16 cellular contexts compared by ENCODE assay signal in the genomic region with DNA sequence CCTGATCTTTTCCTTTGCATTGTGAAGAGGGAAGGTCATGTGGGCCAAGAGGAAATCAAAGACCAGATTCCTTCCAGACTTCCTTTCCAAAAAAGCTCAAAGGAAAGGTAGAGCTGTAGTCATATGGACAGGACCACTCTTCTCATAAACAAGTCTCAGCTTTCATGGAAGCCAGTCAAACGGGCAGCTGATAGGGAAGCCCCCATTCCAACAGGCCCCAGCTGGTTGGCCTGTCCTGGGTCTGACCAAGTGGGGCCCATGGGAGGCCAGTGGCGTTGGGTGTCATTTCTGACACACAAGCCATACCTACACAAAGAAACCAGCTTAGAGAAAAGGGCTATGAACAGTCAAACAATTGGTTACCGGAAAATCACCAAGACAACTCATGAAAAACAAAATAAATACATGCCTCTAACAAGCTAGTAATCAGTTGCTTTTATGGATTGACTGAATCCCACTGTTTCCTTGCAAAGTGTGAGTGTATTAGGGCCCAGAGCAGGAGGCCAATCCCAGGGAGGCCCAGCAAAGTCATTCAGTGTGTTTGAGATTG.
"Had no signal": no experiment of that assay in that cellular context is flagged by ENCODE, and none has a peak within 500 bp of the region (broad histone marks: within the 10 kb centered on the region; RNA-seq: fewer than 3 reads in every experiment).

No MANE protein-coding gene starts in this region.

- H3K4me1 Mint-ChIP-seq: activated naive CD4-positive, alpha-beta T cell treated with anti-CD3 and anti-CD28 coated beads, Interleukin-2, amount 10 ng/mL, durations not matched to agents 7 days and 5 days; memory B cell; stimulated activated effector memory CD8-positive, alpha-beta T cell treated with anti-CD3 and anti-CD28 coated beads, Interleukin-12 subunit alpha, Interleukin-12 subunit beta, amount 100 ng/mL, for 72 hours had no signal

- DNase-seq: activated CD4-positive, alpha-beta T cell treated with anti-CD3 and anti-CD28 coated beads, Interleukin-2, amount 50 U/mL, for 4 hours; activated CD4-positive, CD25-positive, alpha-beta regulatory T cell treated with anti-CD3 and anti-CD28 coated beads, Interleukin-2, amount 50 U/mL, for 72 hours; activated naive CD4-positive, alpha-beta T cell treated with anti-CD3 and anti-CD28 coated beads, Interleukin-2, amount 10 ng/mL, durations not matched to agents 7 days and 5 days; caudate nucleus; colonic mucosa; effector memory CD4-positive, alpha-beta T cell; foreskin melanocyte; SK-N-SH; T-helper 1 cell; T1000; thyroid gland had no signal

- H3K9ac ChIP-seq: SK-N-SH had no signal

- H3K9me3 ChIP-seq: colonic mucosa, SK-N-SH, thyroid gland had no signal

- H3K27ac Mint-ChIP-seq: activated naive CD4-positive, alpha-beta T cell treated with anti-CD3 and anti-CD28 coated beads, Interleukin-2, amount 10 ng/mL, durations not matched to agents 7 days and 5 days; activated T-helper 2 cell treated with anti-CD3 and anti-CD28 coated beads, Interferon-gamma antibody, Interleukin-2, Interleukin-4, amounts not matched to agents 10 μg/mL and 5 μg/mL and 100 μg/mL, durations not matched to agents 14 hours and 24 hours and 36 hours; memory B cell; stimulated activated effector memory CD8-positive, alpha-beta T cell treated with anti-CD3 and anti-CD28 coated beads, Interleukin-12 subunit alpha, Interleukin-12 subunit beta, amount 100 ng/mL, for 72 hours had no signal

- H3K36me3 ChIP-seq: colonic mucosa, thyroid gland had no signal

- H3K27me3 ChIP-seq: colonic mucosa, thyroid gland had no signal

- H3K4me1 ChIP-seq: colonic mucosa, thyroid gland had no signal

- H3K9me3 Mint-ChIP-seq: activated naive CD4-positive, alpha-beta T cell treated with anti-CD3 and anti-CD28 coated beads, Interleukin-2, amount 10 ng/mL, durations not matched to agents 7 days and 5 days; activated T-helper 2 cell treated with anti-CD3 and anti-CD28 coated beads, Interferon-gamma antibody, Interleukin-2, Interleukin-4, amounts not matched to agents 10 μg/mL and 5 μg/mL and 100 μg/mL, durations not matched to agents 14 hours and 24 hours and 36 hours; memory B cell; stimulated activated effector memory CD8-positive, alpha-beta T cell treated with anti-CD3 and anti-CD28 coated beads, Interleukin-12 subunit alpha, Interleukin-12 subunit beta, amount 100 ng/mL, for 72 hours had no signal

- ATAC-seq: left colon; stimulated activated effector memory CD8-positive, alpha-beta T cell treated with anti-CD3 and anti-CD28 coated beads, Interleukin-12 subunit alpha, Interleukin-12 subunit beta, amount 100 ng/mL, for 72 hours had no signal

- H3K4me3 Mint-ChIP-seq: activated naive CD4-positive, alpha-beta T cell treated with anti-CD3 and anti-CD28 coated beads, Interleukin-2, amount 10 ng/mL, durations not matched to agents 7 days and 5 days; memory B cell; stimulated activated effector memory CD8-positive, alpha-beta T cell treated with anti-CD3 and anti-CD28 coated beads, Interleukin-12 subunit alpha, Interleukin-12 subunit beta, amount 100 ng/mL, for 72 hours had no signal

- H3K27ac ChIP-seq: colonic mucosa, epithelial cell of prostate, thyroid gland had no signal

- H3K36me3 Mint-ChIP-seq: activated naive CD4-positive, alpha-beta T cell treated with anti-CD3 and anti-CD28 coated beads, Interleukin-2, amount 10 ng/mL, durations not matched to agents 7 days and 5 days; memory B cell; stimulated activated effector memory CD8-positive, alpha-beta T cell treated with anti-CD3 and anti-CD28 coated beads, Interleukin-12 subunit alpha, Interleukin-12 subunit beta, amount 100 ng/mL, for 72 hours had no signal

- H3K4me3 ChIP-seq: colonic mucosa, thyroid gland had no signal
